Comparison of ENCODE assay signal across 9 cellular contexts in genomic region chr2:134573724-134574123, GRCh38.
"Had no signal": no experiment of that assay in that cellular context is flagged by ENCODE, and none has a peak within 500 bp of the region (broad histone marks: within the 10 kb centered on the region; RNA-seq: fewer than 3 reads in every experiment).

No MANE protein-coding gene starts in this region.

- H3K9ac ChIP-seq: GM23248 had no signal

- H3K4me3 ChIP-seq: GM23248, HAP-1 had no signal

- ATAC-seq: HCT116 had no signal

- H3K36me3 Mint-ChIP-seq: IgD-negative memory B cell had no signal

- FAIRE-seq: HepG2 had no signal

- DNase-seq: GM23248, GOT3, H7, HFFc6 had no signal

- H3K27ac ChIP-seq: GM23248, HL-60 had no signal

- H3K4me1 ChIP-seq: HAP-1 had no signal

- H3K27ac Mint-ChIP-seq: HFFc6 had no signal

- H3K9me3 Mint-ChIP-seq: HFFc6, IgD-negative memory B cell had no signal

- H3K27me3 Mint-ChIP-seq: IgD-negative memory B cell had no signal

- H3K36me3 ChIP-seq: HAP-1 had no signal

- H3K4me3 Mint-ChIP-seq: HFFc6, IgD-negative memory B cell had no signal

- H2AFZ ChIP-seq: GM23248 had no signal

- H3K9me3 ChIP-seq: HAP-1 had no signal
